In the genomic region with DNA sequence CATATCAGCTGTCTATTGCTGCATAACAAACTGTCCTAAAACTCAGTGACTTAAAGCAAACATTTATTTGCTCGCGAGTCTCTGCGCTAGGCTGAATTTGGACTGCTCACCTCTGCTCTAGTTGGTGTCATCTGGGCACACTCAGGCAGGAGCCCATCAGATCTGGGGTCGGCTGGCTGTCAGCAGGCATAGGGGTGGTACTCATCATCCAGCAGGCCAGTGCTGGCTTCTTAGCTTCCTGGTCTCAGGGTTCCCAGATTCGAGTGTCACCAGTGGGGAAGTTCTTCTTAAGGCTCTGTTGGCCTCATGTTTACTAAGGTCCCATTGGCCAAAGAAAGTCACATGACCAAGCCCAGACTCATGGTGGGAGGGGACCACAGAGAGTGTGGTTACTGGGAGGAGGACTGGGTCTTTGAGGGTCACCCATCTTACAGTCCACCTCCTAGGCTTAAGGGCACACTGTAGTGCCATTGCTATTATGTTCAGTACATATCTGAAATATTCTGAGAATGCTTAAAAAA, we compare ENCODE assay signal across 1 cellular context.
TF ChIP-seq lines count a peak whose summit lies in the region.

No MANE protein-coding gene starts in this region.

TF ChIP-seq in K562, 482 proteins besides CTCF, POLR2A, EP300 and RAD21 (continued from another document and continues in another):
- TF ChIP-seq WHSC1 (IDR thresholded peaks at IDR 0.05; ENCODE audit: low read length) (no peak), ERF (CRISPR knock-in tag; IDR thresholded peaks at IDR 0.05) (no peak), HMG20B (CRISPR knock-in tag; IDR thresholded peaks at IDR 0.05) (no peak), KDM1A (IDR thresholded peaks at IDR 0.05) (no peak), HDAC1 (IDR thresholded peaks at IDR 0.05) (no peak), NR2C2 (CRISPR knock-in tag; IDR thresholded peaks at IDR 0.05) (no peak), NR2C2 (tag; IDR thresholded peaks at IDR 0.05) (0 out of 2 replicates have a peak, but pooled peaks have one; percentile 0), ZBTB12 (CRISPR knock-in tag; IDR thresholded peaks at IDR 0.05) (no peak), ZNF408 (CRISPR knock-in tag; IDR thresholded peaks at IDR 0.05; ENCODE audit: low read depth) (no peak), ZC3H4 (CRISPR knock-in tag; IDR thresholded peaks at IDR 0.05; ENCODE audit: borderline replicate concordance) (no peak), GATAD2A (IDR thresholded peaks at IDR 0.05) (no peak), USF1 (CRISPR knock-in tag; IDR thresholded peaks at IDR 0.05) (peak; percentile 82), RBM34 (IDR thresholded peaks at IDR 0.05; ENCODE audit: borderline replicate concordance, insufficient read depth, low read length) (no peak), HBP1 (CRISPR knock-in tag; IDR thresholded peaks at IDR 0.05) (no peak), TRIM24 (IDR thresholded peaks at IDR 0.05) (no peak), EP400 (IDR thresholded peaks at IDR 0.05) (no peak), E2F1 (CRISPR knock-in tag; IDR thresholded peaks at IDR 0.05) (no peak), RBM15 (IDR thresholded peaks at IDR 0.05; ENCODE audit: insufficient read depth, low read length) (no peak), FOXK2 (conservative IDR thresholded peaks at IDR 0.05 in 1 of 2, IDR thresholded peaks at IDR 0.05 in 1 of 2; ENCODE audit: low read depth in 2 of 2) (peak; percentile 86 to 89), MBD2 (IDR thresholded peaks at IDR 0.05; ENCODE audit: borderline replicate concordance, low read depth) (no peak), ZNF384 (IDR thresholded peaks at IDR 0.05; ENCODE audit: low read depth, low read length) (no peak), CTCFL (IDR thresholded peaks at IDR 0.05; ENCODE audit: borderline replicate concordance, insufficient read depth, low read depth, low read length, poor library complexity, severe bottlenecking) (no peak), RAD51 (IDR thresholded peaks at IDR 0.05; ENCODE audit: borderline replicate concordance, low read depth) (peak; percentile 93), KDM5B (IDR thresholded peaks at IDR 0.05; ENCODE audit: insufficient replicate concordance, low read depth, low read length) (no peak), GATAD2B (IDR thresholded peaks at IDR 0.05; ENCODE audit: borderline replicate concordance) (no peak), RCOR1 (IDR thresholded peaks at IDR 0.05; ENCODE audit: borderline replicate concordance in 1 of 2, low read depth in 2 of 2, low read length in 2 of 2) (no peak), GTF2B (IDR thresholded peaks at IDR 0.05; ENCODE audit: extremely low read depth, insufficient read length) (no peak), RNF219 (CRISPR knock-in tag; IDR thresholded peaks at IDR 0.05) (no peak), ZNF174 (CRISPR knock-in tag; IDR thresholded peaks at IDR 0.05) (no peak), TFAM (CRISPR knock-in tag; conservative IDR thresholded peaks at IDR 0.05) (no peak), PHF20 (IDR thresholded peaks at IDR 0.05; ENCODE audit: partially characterized antibody) (no peak), SRSF3 (IDR thresholded peaks at IDR 0.05; ENCODE audit: insufficient read depth, low read length) (no peak), JUN (IDR thresholded peaks at IDR 0.05; ENCODE audit: borderline replicate concordance, low read depth, low read length) (no peak), JUN (CRISPR knock-in tag; IDR thresholded peaks at IDR 0.05; ENCODE audit: borderline replicate concordance) (no peak), ZNF316 (IDR thresholded peaks at IDR 0.05) (no peak), SMARCA4 (IDR thresholded peaks at IDR 0.05) (no peak), ZNF324 (CRISPR knock-in tag; IDR thresholded peaks at IDR 0.05) (no peak), CBFB (CRISPR knock-in tag; IDR thresholded peaks at IDR 0.05) (no peak), CHCHD3 (CRISPR knock-in tag; IDR thresholded peaks at IDR 0.05) (no peak), IFI16 (CRISPR knock-in tag; IDR thresholded peaks at IDR 0.05) (no peak), RFX1 (IDR thresholded peaks at IDR 0.05) (no peak), PPARD (CRISPR knock-in tag; IDR thresholded peaks at IDR 0.05) (no peak), CBFA2T2 (conservative IDR thresholded peaks at IDR 0.05) (peak; percentile 40; the same call in 1 of the 2 replicates), ZBTB8A (IDR thresholded peaks at IDR 0.05; ENCODE audit: partially characterized antibody) (no peak), XRCC3 (IDR thresholded peaks at IDR 0.05) (no peak), NFATC3 (IDR thresholded peaks at IDR 0.05) (no peak), NFYB (IDR thresholded peaks at IDR 0.05; ENCODE audit: extremely low read depth, insufficient read length) (no peak)
- TF ChIP-seq, protein P1, sequence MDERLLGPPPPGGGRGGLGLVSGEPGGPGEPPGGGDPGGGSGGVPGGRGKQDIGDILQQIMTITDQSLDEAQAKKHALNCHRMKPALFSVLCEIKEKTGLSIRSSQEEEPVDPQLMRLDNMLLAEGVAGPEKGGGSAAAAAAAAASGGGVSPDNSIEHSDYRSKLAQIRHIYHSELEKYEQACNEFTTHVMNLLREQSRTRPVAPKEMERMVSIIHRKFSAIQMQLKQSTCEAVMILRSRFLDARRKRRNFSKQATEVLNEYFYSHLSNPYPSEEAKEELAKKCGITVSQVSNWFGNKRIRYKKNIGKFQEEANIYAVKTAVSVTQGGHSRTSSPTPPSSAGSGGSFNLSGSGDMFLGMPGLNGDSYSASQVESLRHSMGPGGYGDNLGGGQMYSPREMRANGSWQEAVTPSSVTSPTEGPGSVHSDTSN (CRISPR knock-in tag; IDR thresholded peaks at IDR 0.05; ENCODE audit: low read depth) = no peak
- TF ChIP-seq, protein P1 (tag; conservative IDR thresholded peaks at IDR 0.05; ENCODE audit: low read depth) = no peak
- TF ChIP-seq, protein P2, sequence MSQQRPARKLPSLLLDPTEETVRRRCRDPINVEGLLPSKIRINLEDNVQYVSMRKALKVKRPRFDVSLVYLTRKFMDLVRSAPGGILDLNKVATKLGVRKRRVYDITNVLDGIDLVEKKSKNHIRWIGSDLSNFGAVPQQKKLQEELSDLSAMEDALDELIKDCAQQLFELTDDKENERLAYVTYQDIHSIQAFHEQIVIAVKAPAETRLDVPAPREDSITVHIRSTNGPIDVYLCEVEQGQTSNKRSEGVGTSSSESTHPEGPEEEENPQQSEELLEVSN (IDR thresholded peaks at IDR 0.05; ENCODE audit: borderline replicate concordance in 1 of 2, extremely low read depth in 1 of 2, insufficient read depth in 1 of 2, insufficient read length in 1 of 2, low read depth in 1 of 2, low read length in 1 of 2, poor library complexity in 1 of 2, severe bottlenecking in 1 of 2) = peak; percentile 43 to 45
- TF ChIP-seq, protein P3, sequence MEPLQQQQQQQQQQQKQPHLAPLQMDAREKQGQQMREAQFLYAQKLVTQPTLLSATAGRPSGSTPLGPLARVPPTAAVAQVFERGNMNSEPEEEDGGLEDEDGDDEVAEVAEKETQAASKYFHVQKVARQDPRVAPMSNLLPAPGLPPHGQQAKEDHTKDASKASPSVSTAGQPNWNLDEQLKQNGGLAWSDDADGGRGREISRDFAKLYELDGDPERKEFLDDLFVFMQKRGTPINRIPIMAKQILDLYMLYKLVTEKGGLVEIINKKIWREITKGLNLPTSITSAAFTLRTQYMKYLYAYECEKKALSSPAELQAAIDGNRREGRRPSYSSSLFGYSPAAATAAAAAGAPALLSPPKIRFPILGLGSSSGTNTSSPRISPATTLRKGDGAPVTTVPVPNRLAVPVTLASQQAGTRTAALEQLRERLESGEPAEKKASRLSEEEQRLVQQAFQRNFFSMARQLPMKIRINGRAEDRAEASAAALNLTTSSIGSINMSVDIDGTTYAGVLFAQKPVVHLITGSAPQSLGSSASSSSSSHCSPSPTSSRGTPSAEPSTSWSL (CRISPR knock-in tag; IDR thresholded peaks at IDR 0.05; ENCODE audit: borderline replicate concordance) = no peak
- TF ChIP-seq, protein P4, sequence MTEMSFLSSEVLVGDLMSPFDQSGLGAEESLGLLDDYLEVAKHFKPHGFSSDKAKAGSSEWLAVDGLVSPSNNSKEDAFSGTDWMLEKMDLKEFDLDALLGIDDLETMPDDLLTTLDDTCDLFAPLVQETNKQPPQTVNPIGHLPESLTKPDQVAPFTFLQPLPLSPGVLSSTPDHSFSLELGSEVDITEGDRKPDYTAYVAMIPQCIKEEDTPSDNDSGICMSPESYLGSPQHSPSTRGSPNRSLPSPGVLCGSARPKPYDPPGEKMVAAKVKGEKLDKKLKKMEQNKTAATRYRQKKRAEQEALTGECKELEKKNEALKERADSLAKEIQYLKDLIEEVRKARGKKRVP (CRISPR knock-in tag; IDR thresholded peaks at IDR 0.05) = no peak
